Comparison of ENCODE assay signal across 22 cellular contexts in genomic region chr2:109433486-109433885, GRCh38.
"Had no signal": no experiment of that assay in that cellular context is flagged by ENCODE, and none has a peak within 500 bp of the region (broad histone marks: within the 10 kb centered on the region; RNA-seq: fewer than 3 reads in every experiment).

No MANE protein-coding gene starts in this region.

- H3K4me1 ChIP-seq: parathyroid adenoma, prostate gland, uterus had no signal

- H3K36me3 ChIP-seq: prostate gland, right atrium auricular region, thoracic aorta, uterus had no signal

- DNase-seq: effector memory CD8-positive, alpha-beta T cell; hypothalamus; immature natural killer cell; islet precursor cell; left ventricle myocardium superior; lower lobe of right lung; naive thymus-derived CD8-positive, alpha-beta T cell; nephron progenitor cell; occipital lobe; stimulated activated CD4-positive, alpha-beta T cell treated with anti-CD3 and anti-CD28 coated beads, Interleukin-15, amount 100 ng/mL, for 24 hours; stimulated activated CD4-positive, alpha-beta T cell treated with anti-CD3 and anti-CD28 coated beads, Interleukin-2, amount 100 ng/mL, for 48 hours; stimulated activated naive B cell treated with anti-CD40 and anti-IgM and Interleukin-4, amounts not matched to agents 10 μg/mL and 1 μg/mL and 100 μg/mL, for 72 hours; upper lobe of left lung had no signal

- H3K9ac ChIP-seq: parathyroid adenoma had no signal

- H3K27me3 ChIP-seq: right atrium auricular region, tibial nerve, upper lobe of left lung, uterus had no signal

- ATAC-seq: effector memory CD8-positive, alpha-beta T cell; left ventricle myocardium superior; lower lobe of right lung; naive thymus-derived CD8-positive, alpha-beta T cell; stimulated activated naive B cell treated with anti-CD40 and anti-IgM and Interleukin-4, amounts not matched to agents 10 μg/mL and 1 μg/mL and 100 μg/mL, for 72 hours had no signal

- H3K4me3 ChIP-seq: coronary artery, lower lobe of right lung, prostate gland, right atrium auricular region, skin epidermis, thoracic aorta, tibial nerve, upper lobe of left lung, uterus had no signal

- H3K27ac ChIP-seq: lower lobe of right lung, parathyroid adenoma, prostate gland, right atrium auricular region, skin epidermis, tibial nerve, upper lobe of left lung, uterus had no signal

- H3K9me3 ChIP-seq: lower lobe of right lung, prostate gland, right atrium auricular region, thoracic aorta, tibial nerve, upper lobe of left lung, uterus had no signal

- FAIRE-seq: frontal cortex had no signal
